Comparison of ENCODE assay signal across 19 cellular contexts in the genomic region with DNA sequence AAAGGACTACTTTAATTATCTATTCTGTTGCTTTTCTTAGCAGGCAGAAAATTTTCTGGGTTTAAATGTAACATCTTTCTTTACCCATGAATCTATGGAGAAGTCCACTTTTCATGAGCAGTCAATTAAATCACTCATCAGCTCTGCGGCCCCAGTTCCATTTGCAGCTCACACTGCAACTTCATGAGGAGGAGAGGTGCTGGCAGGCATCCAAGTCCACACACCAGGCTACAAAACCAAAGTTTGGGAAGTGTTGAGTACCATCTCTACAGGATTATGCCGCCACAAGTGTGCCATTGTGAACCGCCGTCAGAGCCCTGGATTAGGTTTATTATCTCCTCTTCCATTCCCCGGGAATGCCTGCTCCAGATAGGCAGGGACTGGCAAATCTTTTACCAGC.
DNase-seq lines count a peak whose midpoint lies in the region; ATAC-seq and TF ChIP-seq lines count a peak whose summit lies in the region.
"Had no signal": no experiment of that assay in that cellular context is flagged by ENCODE, and none has a peak within 500 bp of the region (broad histone marks: within the 10 kb centered on the region; RNA-seq: fewer than 3 reads in every experiment).

No MANE protein-coding gene starts in this region.

- H3K36me3 ChIP-seq in skeletal muscle satellite cell (ENCODE audit: insufficient read depth, low read length): no peaks in the 10 kb centered on the region

- H3K9ac ChIP-seq in skeletal muscle satellite cell (ENCODE audit: low read depth, low read length): no peak overlapping the region
- H3K9ac ChIP-seq: parathyroid adenoma had no signal

- peaks cover 12% of the 10 kb centered on the region for H3K4me1 ChIP-seq in skeletal muscle satellite cell (ENCODE audit: control insufficient read depth, insufficient read depth, low read length)
- H3K4me1 ChIP-seq: parathyroid adenoma had no signal

- no peaks in the 10 kb centered on the region for H3K9me3 ChIP-seq in skeletal muscle satellite cell (replicated peaks; ENCODE audit: low read length)
- H3K9me3 ChIP-seq: mucosa of descending colon had no signal

- no peak for TF ChIP-seq CTCF in choroid plexus epithelial cell (conservative IDR thresholded peaks at IDR 0.05; ENCODE audit: low read depth, low read length)

- DNase-seq in NCI-H1417 (lab: John Stamatoyannopoulos, UW) (peak in 2 of 3 experiments; percentile 22 to 52), NCI-H1417 treated with DMSO at 0.1 percent for 48 hours (lab: John Stamatoyannopoulos, UW) (no peak), NCI-H128 (lab: John Stamatoyannopoulos, UW; ENCODE audit: unreplicated experiment) (peak; percentile 25), choroid plexus epithelial cell (ENCODE audit: low read depth) (peak; percentile 18), cortex of kidney (lab: John Stamatoyannopoulos, UW) (no peak)
- no peak for DNase-seq in activated effector memory CD4-positive, alpha-beta T cell treated with Interleukin-2 at 50 U/mL for 16 hours
- DNase-seq: 8988T; activated CD4-positive, alpha-beta T cell treated with anti-CD3 and anti-CD28 coated beads for 48 hours; activated T-cell treated with anti-CD3 and anti-CD28 coated beads for 4 hours; CD4-positive, alpha-beta T cell; KBM-7; kidney; NCI-H1694; SHP77; stimulated activated CD4-positive, alpha-beta T cell treated with anti-CD3 and anti-CD28 coated beads, Interleukin-12 subunit alpha, Interleukin-12 subunit beta, amount 100 ng/mL, for 4 hours had no signal

- ATAC-seq in HG02884 (IDR thresholded peaks at IDR 0.05; ENCODE audit: unreplicated experiment): no peak

- H3K4me2 ChIP-seq in skeletal muscle satellite cell (ENCODE audit: low read length): peak overlapping the region; percentile 53

- no peaks in the 10 kb centered on the region for H3K27me3 ChIP-seq in skeletal muscle satellite cell (ENCODE audit: control insufficient read depth, insufficient read depth, low read length)

- H3K4me3 ChIP-seq in choroid plexus epithelial cell (ENCODE audit: low read depth, low read length) (no peak overlapping the region), skeletal muscle satellite cell (ENCODE audit: low read length) (no peak overlapping the region)
- H3K4me3 ChIP-seq: mucosa of descending colon had no signal

Comparison
In these comparisons a context has a peak if more than half of its experiments do, and no peak if none do; other contexts are left out.
1. DNase-seq: peak in NCI-H1417 (2 of 3), NCI-H128 (single experiment) and choroid plexus epithelial cell (single experiment); none in NCI-H1417 treated with DMSO at 0.1 percent for 48 hours (single experiment), cortex of kidney (single experiment) and activated effector memory CD4-positive, alpha-beta T cell treated with Interleukin-2 at 50 U/mL for 16 hours (single experiment).